Comparison of ENCODE assay signal across 8 cellular contexts in the genomic region with DNA sequence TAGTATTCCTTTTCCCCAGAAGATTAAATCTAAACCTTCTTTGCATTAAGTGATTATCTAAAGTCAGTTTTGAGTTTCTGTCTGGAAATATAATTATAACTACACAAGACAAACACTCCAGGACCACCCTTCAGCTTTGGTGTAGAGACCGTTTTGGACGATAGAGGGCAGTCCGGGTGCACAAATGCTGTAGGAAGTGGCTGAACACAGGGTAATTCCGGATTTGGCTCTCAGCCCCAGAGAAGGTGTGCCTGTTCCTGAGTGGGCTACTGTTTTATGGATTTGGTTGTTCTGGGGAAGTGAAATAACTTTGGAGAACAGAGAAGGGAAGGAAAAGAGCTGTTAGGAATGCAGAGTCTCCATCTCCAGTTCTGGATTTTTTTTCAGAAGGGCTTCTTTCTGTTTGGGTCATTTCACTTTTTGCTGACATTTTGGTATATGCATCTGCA. TPM values are rescaled to one million over a fixed set of nuclear protein-coding genes. Genes with fewer than 3 reads are reported as not detected.
DNase-seq lines count a peak whose midpoint lies in the region; ATAC-seq and TF ChIP-seq lines count a peak whose summit lies in the region.

No MANE protein-coding gene starts in this region.

- H4K5ac ChIP-seq in IMR-90 (ENCODE audit: low read depth, low read length), result no peak overlapping the region

- H3K9me3 ChIP-seq in IMR-90 (ENCODE audit: control insufficient read depth, insufficient read depth, low read length) (no peaks in the 10 kb centered on the region), RWPE2 (ENCODE audit: severe bottlenecking) (no peaks in the 10 kb centered on the region), cardiac muscle cell (ENCODE audit: low read depth) (no peaks in the 10 kb centered on the region), gastrocnemius medialis (no peaks in the 10 kb centered on the region)

- no peak overlapping the region for H3K18ac ChIP-seq in IMR-90 (ENCODE audit: low read depth, low read length)

- WGBS in IMR-90 (ENCODE audit: extremely low coverage in 2 of 2, insufficient read length in 1 of 2), 2 experiments, result 0% methylated on average over 2 of the region's 4 CpGs; no CpG with 5 or more reads in 1 of the 2 experiments

- H3K9ac ChIP-seq in IMR-90 (ENCODE audit: low read depth, low read length), result no peak overlapping the region

- no peak overlapping the region for H2BK5ac ChIP-seq in IMR-90 (ENCODE audit: low read depth, low read length, poor library complexity, severe bottlenecking)

- peaks cover 10% of the 10 kb centered on the region for H3K9me1 ChIP-seq in IMR-90 (ENCODE audit: insufficient read depth, low read length)

- H3K4me3 ChIP-seq in IMR-90 (ENCODE audit: insufficient read depth, low read depth, low read length) (no peak overlapping the region), RWPE2 (ENCODE audit: severe bottlenecking) (no peak overlapping the region), cardiac muscle cell (no peak overlapping the region), gastrocnemius medialis (no peak overlapping the region)

- H2AK9ac ChIP-seq in IMR-90 (replicated peaks; ENCODE audit: low read depth, low read length, poor library complexity), result no peak overlapping the region

- BruUV-seq in IMR-90 (replicated peaks; lab: Mats Ljungman, UMichigan), result no TSS peak

- dilution Hi-C loops in IMR-90 (cut with HindIII; ENCODE audit: low sequenced_read_pairs, unreplicated experiment), result no loop called here

- TF ChIP-seq POLR2A in IMR-90 (IDR thresholded peaks at IDR 0.05; ENCODE audit: low read depth, low read length) (no peak), gastrocnemius medialis (IDR thresholded peaks at IDR 0.05) (no peak)

- peak; percentile 79 for TF ChIP-seq RAD21 in IMR-90 (IDR thresholded peaks at IDR 0.05; ENCODE audit: low read length)

- no peak overlapping the region for H2AK5ac ChIP-seq in IMR-90 (ENCODE audit: low read depth, low read length)

- peak; percentile 60 for DNase-seq in GM10248 (ENCODE audit: extremely low spot score)
- peak; percentile 40 for DNase-seq in IMR-90
- no peak for DNase-seq in RWPE2 (ENCODE audit: low spot score)
- DNase-seq in activated naive CD4-positive, alpha-beta T cell (lab: John Stamatoyannopoulos, UW), result peak in 3 of 4 experiments; percentile 7 to 18 (median 17)
- peak; percentile 63 to 70 for DNase-seq in cardiac muscle cell (ENCODE audit: low read depth in 1 of 2, low spot score in 1 of 2)
- DNase-seq in gastrocnemius medialis, result peak; percentile 20 to 50
- DNase-seq in middle frontal gyrus (ENCODE audit: extremely low spot score, low spot score), result no peak

- TF ChIP-seq CTCF in GM10248 (IDR thresholded peaks at IDR 0.05; ENCODE audit: control extremely low read depth, extremely low read depth, low read depth, missing control alignments), result peak; percentile 79
- peak; percentile 75 for TF ChIP-seq CTCF in IMR-90 (conservative IDR thresholded peaks at IDR 0.05; ENCODE audit: low read depth, low read length)
- peak; percentile 80 for TF ChIP-seq CTCF in RWPE2 (IDR thresholded peaks at IDR 0.05; ENCODE audit: poor library complexity, severe bottlenecking)
- TF ChIP-seq CTCF in cardiac muscle cell (IDR thresholded peaks at IDR 0.05; ENCODE audit: low read depth, low read length), result peak; percentile 89
- peak; percentile 56 to 80 (median 67) for TF ChIP-seq CTCF in gastrocnemius medialis (IDR thresholded peaks at IDR 0.05 in 4 of 5, conservative IDR thresholded peaks at IDR 0.05 in 1 of 5)

- no peak overlapping the region for H2BK120ac ChIP-seq in IMR-90 (ENCODE audit: low read depth, low read length)

- H3K27ac ChIP-seq in IMR-90 (ENCODE audit: insufficient read depth, low read length) (no peak overlapping the region), RWPE2 (ENCODE audit: poor library complexity, severe bottlenecking) (no peak overlapping the region), cardiac muscle cell (no peak overlapping the region), gastrocnemius medialis (no peak overlapping the region)

- no peak overlapping the region for H3K23ac ChIP-seq in IMR-90 (ENCODE audit: low read depth, low read length)

- no peak overlapping the region for H3K4me2 ChIP-seq in IMR-90 (ENCODE audit: low read depth, low read length)

- CTCF ChIA-PET in GM10248 (lab: Yijun Ruan, JAX), result interaction anchor here (0.9 to 6.9 kb wide), 15 partner anchors 9 to 801 kb away, joined by 3 to 48 read pairs (median 5); a partner anchor contains a TSS
- CTCF ChIA-PET in IMR-90 (lab: Yijun Ruan, JAX), result interaction anchor here (0.5 to 1.7 kb wide), 4 partner anchors 10 to 502 kb away, joined by 3 to 7 read pairs (median 4); no protein-coding TSS in a partner anchor

- ATAC-seq in GM21717 (IDR thresholded peaks at IDR 0.05; ENCODE audit: unreplicated experiment), result peak; percentile 85
- ATAC-seq in IMR-90 (ENCODE audit: low read depth), result peak; percentile 86
- ATAC-seq in RWPE2 (ENCODE audit: low read depth), result peak; percentile 70; the same call in 2 of the 3 replicates
- ATAC-seq in gastrocnemius medialis, result peak; percentile 27 to 50

- peaks cover 22% of the 10 kb centered on the region for H4K20me1 ChIP-seq in IMR-90 (ENCODE audit: insufficient read depth, low read length)

- in situ Hi-C loops in IMR-90 (cut with MboI; ENCODE audit: low sequenced_read_pairs), result loop anchor here (25.0 kb wide), 1 partner anchor 802 kb away; no protein-coding TSS in a partner anchor
- in situ Hi-C loops in gastrocnemius medialis (cut with MboI; ENCODE audit: low sequenced_read_pairs in 4 of 4), result loop anchor here in 1 of 4 donors (25.0 kb wide), 1 partner anchor 177 kb away; no protein-coding TSS in a partner anchor

- H3K56ac ChIP-seq in IMR-90 (ENCODE audit: extremely low read depth, insufficient read depth, low read length), result no peak overlapping the region

- H2AFZ ChIP-seq in IMR-90 (replicated peaks; ENCODE audit: low read length, poor library complexity), result no peak overlapping the region

- H3K79me1 ChIP-seq in IMR-90 (ENCODE audit: low read depth in 1 of 2, low read length in 2 of 2), result peaks cover 3 to 24% of the 10 kb centered on the region in 2 experiments; a peak in 3 of 4 replicates

- no peak overlapping the region for H4K91ac ChIP-seq in IMR-90 (ENCODE audit: insufficient read depth, low read depth, low read length)

- no peak overlapping the region for H3K14ac ChIP-seq in IMR-90 (replicated peaks; ENCODE audit: low read depth, low read length)

- H4K8ac ChIP-seq in IMR-90 (ENCODE audit: low read depth in 2 of 2, low read length in 2 of 2), result no peak overlapping the region

- peaks cover 23% of the 10 kb centered on the region for H3K36me3 ChIP-seq in IMR-90 (ENCODE audit: control insufficient read depth, insufficient read depth, low read length)
- H3K36me3 ChIP-seq in RWPE2 (ENCODE audit: low read depth), result peaks cover 57% of the 10 kb centered on the region
- peaks cover 17% of the 10 kb centered on the region for H3K36me3 ChIP-seq in cardiac muscle cell
- peaks cover 0 to 28% of the 10 kb centered on the region in 2 donors for H3K36me3 ChIP-seq in gastrocnemius medialis

- H2BK20ac ChIP-seq in IMR-90 (ENCODE audit: low read depth, low read length), result no peak overlapping the region

- H3K4ac ChIP-seq in IMR-90 (ENCODE audit: low read depth, low read length), result no peak overlapping the region

- no peak overlapping the region for H2BK15ac ChIP-seq in IMR-90 (ENCODE audit: low read depth, low read length)

- H3K4me1 ChIP-seq in IMR-90 (ENCODE audit: control insufficient read depth, insufficient read depth, low read length) (no peaks in the 10 kb centered on the region), RWPE2 (ENCODE audit: insufficient read depth, poor library complexity, severe bottlenecking) (no peaks in the 10 kb centered on the region), cardiac muscle cell (ENCODE audit: low read depth) (no peaks in the 10 kb centered on the region), gastrocnemius medialis (peaks cover 29 to 43% of the 10 kb centered on the region in 2 donors)

- POLR2A ChIA-PET in GM10248 (lab: Yijun Ruan, JAX) (no interaction called here), IMR-90 (lab: Charles Lee; ENCODE audit: unreplicated experiment) (no interaction called here)

- intact Hi-C loops in IMR-90 (cut with micrococcal nuclease), result loop anchor here (1.0 kb wide), 1 partner anchor 428 kb away; no protein-coding TSS in a partner anchor
- intact Hi-C loops in gastrocnemius medialis (cut with DNase I; ENCODE audit: low total_unique reads), result loop anchor here (2.0 to 10.0 kb wide), 3 partner anchors 15 to 1625 kb away; a partner anchor contains a TSS

- H3K27me3 ChIP-seq in IMR-90 (ENCODE audit: control insufficient read depth, insufficient read depth, low read length), result no peaks in the 10 kb centered on the region
- H3K27me3 ChIP-seq in RWPE2 (ENCODE audit: insufficient read depth, poor library complexity, severe bottlenecking), result no peaks in the 10 kb centered on the region
- no peaks in the 10 kb centered on the region for H3K27me3 ChIP-seq in cardiac muscle cell
- H3K27me3 ChIP-seq in gastrocnemius medialis, result no peaks in the 10 kb centered on the region

TF ChIP-seq in IMR-90, 13 proteins besides CTCF, POLR2A, EP300 and RAD21:
- TF ChIP-seq CEBPB (IDR thresholded peaks at IDR 0.05; ENCODE audit: low read depth, low read length) (no peak), SMC3 (IDR thresholded peaks at IDR 0.05; ENCODE audit: low read depth, low read length) (peak; percentile 55)

RNA-seq across cellular contexts. Expression of a gene that starts 14.8 kb away (rescaled TPM):
- total RNA-seq in IMR-90 (2012; rRNA removed) (66.1 and 85.3 TPM in 2 replicates), cardiac muscle cell (53.1 and 109 TPM in 2 replicates), gastrocnemius medialis (10 to 100 TPM; 20.4 to 24.8 (median 23.1) TPM)
- polyA plus RNA-seq in IMR-90 (2012; rRNA removed) (68.5 and 75.0 TPM in 2 replicates), cardiac muscle cell (44.1 and 54.1 TPM in 2 replicates)
- polyA plus RNA-seq in IMR-90 (2012; cell fraction: cytosol; rRNA removed), result 56.0 and 72.5 TPM in 2 replicates
- polyA plus RNA-seq in IMR-90 (2012; cell fraction: nucleus; rRNA removed; ENCODE audit: low replicate concordance), result 36.7 and 41.2 TPM in 2 replicates

RNA-seq across cellular contexts. Expression of a gene that starts 44.2 kb away (rescaled TPM):
- total RNA-seq in IMR-90 (2012; rRNA removed), result 1.4 and 1.8 TPM in 2 replicates
- polyA plus RNA-seq in IMR-90 (2012; rRNA removed), result 6.0 and 7.3 TPM in 2 replicates
- 2.0 and 2.8 TPM in 2 replicates for polyA plus RNA-seq in IMR-90 (2012; cell fraction: cytosol; rRNA removed)
- 83.3 and 91.5 TPM in 2 replicates for polyA plus RNA-seq in IMR-90 (2012; cell fraction: nucleus; rRNA removed; ENCODE audit: low replicate concordance)
- 7.9 and 11.3 TPM in 2 replicates for total RNA-seq in cardiac muscle cell
- polyA plus RNA-seq in cardiac muscle cell, result 11.0 and 14.7 TPM in 2 replicates
- total RNA-seq in gastrocnemius medialis, result 1 to 10 TPM in 2 of 4 donors, under 1 TPM in 2; 0.58 to 4.0 (median 1.8) TPM

Comparison
In these comparisons a context has a peak if more than half of its experiments do, and no peak if none do; other contexts are left out.
1. DNase-seq: peak in GM10248 (single experiment), IMR-90 (single experiment), activated naive CD4-positive, alpha-beta T cell (3 of 4), cardiac muscle cell (2 of 2) and gastrocnemius medialis (2 of 2); none in RWPE2 (single experiment) and middle frontal gyrus (single experiment).
2. Peak in every context shown above with its lines, with median percentiles within 50 percentile points of each other: CTCF ChIP-seq and ATAC-seq.